Comparison of ENCODE assay signal across 12 cellular contexts in genomic region chr1:65247419-65248359, GRCh38.
DNase-seq lines count a peak whose midpoint lies in the region; ATAC-seq, FAIRE-seq and TF ChIP-seq lines count a peak whose summit lies in the region.
"Had no signal": no experiment of that assay in that cellular context is flagged by ENCODE, and none has a peak within 500 bp of the region (broad histone marks: within the 10 kb centered on the region; RNA-seq: fewer than 3 reads in every experiment).

No MANE protein-coding gene starts in this region.

- POLR2A ChIA-PET in WTC11 (lab: Charles Lee), result no interaction called here

- H3K4me1 Mint-ChIP-seq in WTC11, result no peaks in the 10 kb centered on the region
- H3K4me1 Mint-ChIP-seq: activated naive CD4-positive, alpha-beta T cell treated with anti-CD3 and anti-CD28 coated beads, Interleukin-2, amount 50 U/mL, for 24 hours; immature natural killer cell had no signal

- no peaks in the 10 kb centered on the region for H3K36me3 Mint-ChIP-seq in WTC11
- H3K36me3 Mint-ChIP-seq: activated naive CD4-positive, alpha-beta T cell treated with anti-CD3 and anti-CD28 coated beads, Interleukin-2, amount 50 U/mL, for 24 hours; immature natural killer cell had no signal

- DNase-seq in EL (peak; percentile 100), amniotic epithelial cell (ENCODE audit: low read depth) (peak; percentile 90), globus pallidus (ENCODE audit: low spot score) (peak; percentile 90), pons (ENCODE audit: low spot score) (peak; percentile 92), D721Med (ENCODE audit: insufficient read length, low spot score) (no peak), WTC11 (ENCODE audit: low spot score) (no peak), NCI-H774 (lab: John Stamatoyannopoulos, UW) (no peak)
- DNase-seq: immature natural killer cell, Kasumi-1 had no signal

- CTCF ChIA-PET in WTC11 (lab: Charles Lee), result interaction anchor here (0.6 to 1.1 kb wide), 3 partner anchors 17 to 835 kb away, joined by 3 to 5 read pairs (median 4); no protein-coding TSS in a partner anchor

- no peak for FAIRE-seq in D721Med (lab: Jason Lieb, UNC)

- no peak overlapping the region for H3K27ac Mint-ChIP-seq in WTC11
- H3K27ac Mint-ChIP-seq: activated naive CD4-positive, alpha-beta T cell treated with anti-CD3 and anti-CD28 coated beads, Interleukin-2, amount 50 U/mL, for 24 hours; immature natural killer cell; T-helper 1 cell treated with Interleukin-12 subunit alpha and Interleukin-12 subunit beta and Interleukin-4 antibody, amounts not matched to agents 30 μg/mL and 1 μg/mL, for 36 hours had no signal

- no peak overlapping the region for H3K4me3 Mint-ChIP-seq in WTC11
- H3K4me3 Mint-ChIP-seq: activated naive CD4-positive, alpha-beta T cell treated with anti-CD3 and anti-CD28 coated beads, Interleukin-2, amount 50 U/mL, for 24 hours; immature natural killer cell; T-helper 1 cell treated with Interleukin-12 subunit alpha and Interleukin-12 subunit beta and Interleukin-4 antibody, amounts not matched to agents 30 μg/mL and 1 μg/mL, for 36 hours had no signal

- ATAC-seq in GM18519 (IDR thresholded peaks at IDR 0.05; ENCODE audit: low FRiP score, unreplicated experiment) (no peak), WTC11 (no peak)

- TF ChIP-seq CTCF in D721Med (IDR thresholded peaks at IDR 0.05; ENCODE audit: insufficient read depth, missing control alignments) (no peak), WTC11 (IDR thresholded peaks at IDR 0.05) (no peak)

- H3K9me3 Mint-ChIP-seq in WTC11, result no peaks in the 10 kb centered on the region
- H3K9me3 Mint-ChIP-seq: activated naive CD4-positive, alpha-beta T cell treated with anti-CD3 and anti-CD28 coated beads, Interleukin-2, amount 50 U/mL, for 24 hours; immature natural killer cell; T-helper 1 cell treated with Interleukin-12 subunit alpha and Interleukin-12 subunit beta and Interleukin-4 antibody, amounts not matched to agents 30 μg/mL and 1 μg/mL, for 36 hours had no signal

- H3K27me3 Mint-ChIP-seq in WTC11 (ENCODE audit: low read depth), result no peaks in the 10 kb centered on the region; the same call in none of the 2 replicates

TF ChIP-seq in WTC11, 78 proteins besides CTCF, POLR2A, EP300 and RAD21:
- TF ChIP-seq TCF7 (CRISPR knock-in tag; IDR thresholded peaks at IDR 0.05; ENCODE audit: low read depth) (no peak), NR2C2 (CRISPR knock-in tag; IDR thresholded peaks at IDR 0.05) (no peak), JAZF1 (CRISPR knock-in tag; IDR thresholded peaks at IDR 0.05) (no peak), RORB (CRISPR knock-in tag; IDR thresholded peaks at IDR 0.05) (no peak), AFF4 (CRISPR knock-in tag; IDR thresholded peaks at IDR 0.05; ENCODE audit: borderline replicate concordance) (no peak), E2F1 (CRISPR knock-in tag; IDR thresholded peaks at IDR 0.05) (no peak)

Comparison
In these comparisons a context has a peak if more than half of its experiments do, and no peak if none do; other contexts are left out.
1. DNase-seq: peak in EL (single experiment), amniotic epithelial cell (single experiment), globus pallidus (single experiment) and pons (single experiment); none in D721Med (single experiment), WTC11 (single experiment) and NCI-H774 (single experiment).